9 cellular contexts compared by ENCODE assay signal in the genomic region with DNA sequence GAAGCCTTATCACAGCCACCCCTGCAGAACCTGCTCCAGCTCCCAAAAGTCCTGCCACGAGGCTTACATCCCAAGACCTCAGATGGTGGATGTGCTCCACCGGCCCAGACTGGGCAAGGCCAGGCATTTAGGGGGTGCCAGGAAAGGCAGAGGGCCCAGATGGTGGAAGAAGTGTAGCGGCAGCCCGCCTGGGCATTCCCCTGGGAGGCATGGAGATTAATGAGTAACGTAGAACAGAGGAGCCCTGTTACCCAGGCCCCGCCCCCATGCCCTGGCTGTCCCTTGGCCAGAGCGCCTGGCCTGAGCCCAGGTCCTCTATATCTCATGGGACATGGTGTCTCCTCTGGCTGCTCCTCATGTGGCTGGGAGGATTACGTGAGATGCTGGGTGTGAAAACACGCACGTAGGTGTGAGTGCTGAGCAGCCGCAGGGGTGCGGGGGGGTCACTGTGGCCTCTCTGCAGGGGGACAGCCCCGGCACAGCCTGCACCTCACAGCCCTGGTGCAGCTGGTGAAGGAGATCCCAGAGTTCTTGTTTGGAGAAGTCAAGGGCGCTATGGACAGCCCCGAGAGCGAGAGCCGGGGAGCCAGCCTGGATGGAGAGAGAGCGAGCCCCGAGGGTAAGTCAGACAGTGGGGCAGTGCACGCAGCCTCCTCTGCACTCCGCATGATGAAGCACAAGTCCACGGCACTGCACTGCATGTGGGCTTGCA. TPM values are rescaled to one million over a fixed set of nuclear protein-coding genes. Genes with fewer than 3 reads are reported as not detected.
DNase-seq lines count a peak whose midpoint lies in the region; ATAC-seq, FAIRE-seq and TF ChIP-seq lines count a peak whose summit lies in the region.
"Had no signal": no experiment of that assay in that cellular context is flagged by ENCODE, and none has a peak within 500 bp of the region (broad histone marks: within the 10 kb centered on the region; RNA-seq: fewer than 3 reads in every experiment).

No MANE protein-coding gene starts in this region.

- 69 to 76% (median 74%) methylated on average over 22 of the region's 22 CpGs for WGBS in small intestine, 3 donors

- DNase-seq in GM20000 (ENCODE audit: low spot score) (peak; percentile 60), SJCRH30 (peak; percentile 60 to 63), hippocampal formation (lab: John Stamatoyannopoulos, UW) (peak; percentile 82 to 86), small intestine (peak; percentile 38), hepatic stellate cell (ENCODE audit: low spot score) (no peak)

- H3K9me3 ChIP-seq in SJCRH30 (replicated peaks) (no peaks in the 10 kb centered on the region), small intestine (ENCODE audit: control insufficient read depth, low read depth) (no peaks in the 10 kb centered on the region)

- no peaks in the 10 kb centered on the region for H3K27me3 ChIP-seq in SJCRH30
- H3K27me3 ChIP-seq in small intestine (ENCODE audit: control insufficient read depth in 2 of 2, insufficient read depth in 2 of 2, low read length in 2 of 2), result no peaks in the 10 kb centered on the region

- H3K27ac ChIP-seq in SJCRH30 (0 out of 2 replicates have a peak overlapping the region, but pooled peaks have one; percentile 6), small intestine (ENCODE audit: low read depth in 1 of 2, low read length in 1 of 2) (no peak overlapping the region)

- H3K4me1 ChIP-seq in SJCRH30, result peaks cover 11% of the 10 kb centered on the region; the same call in 1 of the 2 replicates
- H3K4me1 ChIP-seq in small intestine (ENCODE audit: control insufficient read depth in 2 of 2, insufficient read depth in 1 of 2, low read depth in 1 of 2, low read length in 1 of 2), result no peaks in the 10 kb centered on the region

- H3K36me3 ChIP-seq in SJCRH30, result peaks cover 18% of the 10 kb centered on the region
- no peaks in the 10 kb centered on the region for H3K36me3 ChIP-seq in small intestine (ENCODE audit: control insufficient read depth in 2 of 2, insufficient read depth in 2 of 2, low read length in 2 of 2)

- H3K4me3 ChIP-seq in SJCRH30 (no peak overlapping the region), small intestine (ENCODE audit: low read depth in 1 of 2, low read length in 2 of 2) (no peak overlapping the region)

- ATAC-seq in GM21515 (IDR thresholded peaks at IDR 0.05; ENCODE audit: unreplicated experiment) (no peak), HG02885 (IDR thresholded peaks at IDR 0.05; ENCODE audit: poor library complexity, unreplicated experiment) (no peak), HG03139 (IDR thresholded peaks at IDR 0.05; ENCODE audit: unreplicated experiment) (no peak)

- no peak for TF ChIP-seq CTCF in GM20000 (IDR thresholded peaks at IDR 0.05; ENCODE audit: extremely low read depth, missing control alignments)

- no peak for FAIRE-seq in small intestine (lab: Jason Lieb, UNC)
- FAIRE-seq: GM12891 had no signal

RNA-seq across cellular contexts. Expression of a gene that starts 52.9 kb away (rescaled TPM):
- total RNA-seq in SJCRH30 (2014; rRNA removed; shearing (Covaris generic)), result not detected in 2 replicates
- 1 to 10 TPM in 2 of 3 donors, under 1 TPM in 1; 0.67 to 5.6 (median 3.2) TPM for polyA plus RNA-seq in small intestine
